Comparison of ENCODE assay signal across 17 cellular contexts in the genomic region with DNA sequence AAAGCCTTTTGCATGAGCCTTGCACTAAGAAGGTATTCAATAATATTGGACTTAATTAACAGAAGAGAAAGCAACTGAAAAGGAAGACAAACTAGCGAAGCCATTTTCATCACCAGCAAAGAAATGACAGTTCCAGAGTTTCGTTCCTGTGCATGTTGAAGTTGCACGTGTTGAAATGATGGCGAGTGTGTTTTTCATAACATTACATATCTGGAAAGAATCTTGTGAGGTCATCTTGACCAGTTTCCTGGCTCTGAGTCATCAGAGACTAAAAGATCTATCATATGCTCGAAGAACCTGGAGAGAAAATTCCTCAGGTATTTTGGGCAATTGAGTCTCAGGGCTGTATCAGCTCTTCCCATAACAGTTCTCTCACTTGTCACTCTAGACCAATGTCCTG.
DNase-seq lines count a peak whose midpoint lies in the region; ATAC-seq and TF ChIP-seq lines count a peak whose summit lies in the region.
"Had no signal": no experiment of that assay in that cellular context is flagged by ENCODE, and none has a peak within 500 bp of the region (broad histone marks: within the 10 kb centered on the region; RNA-seq: fewer than 3 reads in every experiment).

No MANE protein-coding gene starts in this region.

- DNase-seq in EL (peak; percentile 88), PC-9 (peak in 1 of 2 experiments; percentile 75), choroid plexus epithelial cell (ENCODE audit: low read depth) (peak; percentile 92), myocyte (ENCODE audit: low read depth) (peak; percentile 44), NCI-H2171 treated with DMSO at 0.1 percent for 48 hours (lab: John Stamatoyannopoulos, UW) (no peak)
- DNase-seq in effector memory CD4-positive, alpha-beta T cell, result no peak
- DNase-seq: activated CD4-positive, alpha-beta T cell treated with anti-CD3 and anti-CD28 coated beads, Interleukin-2, amount 50 U/mL, for 48 hours; activated effector memory CD4-positive, alpha-beta T cell treated with Interleukin-2 at 50 U/mL for 16 hours; left colon; naive B cell; NCI-H1092; NCI-H446; right lobe of liver; substantia nigra had no signal

- TF ChIP-seq CTCF in PC-9 (conservative IDR thresholded peaks at IDR 0.05), result no peak
- TF ChIP-seq CTCF in choroid plexus epithelial cell (conservative IDR thresholded peaks at IDR 0.05; ENCODE audit: low read depth, low read length), result no peak

- H3K36me3 ChIP-seq in PC-9 (ENCODE audit: low read depth), result no peaks in the 10 kb centered on the region
- H3K36me3 ChIP-seq in effector memory CD4-positive, alpha-beta T cell (ENCODE audit: control insufficient read depth, insufficient read depth, low read length), result no peaks in the 10 kb centered on the region
- H3K36me3 ChIP-seq: gastroesophageal sphincter, right lobe of liver had no signal

- H2AFZ ChIP-seq in PC-9, result no peak overlapping the region

- CTCF ChIA-PET in PC-9 (lab: Charles Lee), result interaction anchor here (0.6 kb wide), 1 partner anchor 510 kb away, joined by 3 read pairs; no protein-coding TSS in a partner anchor

- H3K27ac ChIP-seq in PC-9, result 0 out of 2 replicates have a peak overlapping the region, but pooled peaks have one; percentile 13
- no peak overlapping the region for H3K27ac ChIP-seq in effector memory CD4-positive, alpha-beta T cell (ENCODE audit: insufficient read depth, low read length, poor library complexity, severe bottlenecking)
- H3K27ac ChIP-seq: gastroesophageal sphincter, right lobe of liver had no signal

- H3K27me3 ChIP-seq in PC-9 (ENCODE audit: insufficient read depth, low read depth), result no peaks in the 10 kb centered on the region
- H3K27me3 ChIP-seq in effector memory CD4-positive, alpha-beta T cell (replicated peaks; ENCODE audit: control insufficient read depth, insufficient read depth, low read length, poor library complexity, severe bottlenecking), result peaks cover 4% of the 10 kb centered on the region
- H3K27me3 ChIP-seq: gastroesophageal sphincter, right lobe of liver had no signal

- intact Hi-C loops in PC-9 (cut with micrococcal nuclease; ENCODE audit: unreplicated experiment), result no loop called here

- H3K79me2 ChIP-seq in PC-9 (ENCODE audit: low read depth), result no peaks in the 10 kb centered on the region

- H3K9me3 ChIP-seq in PC-9 (ENCODE audit: insufficient read depth, low read depth), result no peaks in the 10 kb centered on the region
- no peaks in the 10 kb centered on the region for H3K9me3 ChIP-seq in effector memory CD4-positive, alpha-beta T cell (ENCODE audit: control insufficient read depth, low read length)
- H3K9me3 ChIP-seq: gastroesophageal sphincter, right lobe of liver had no signal

- peaks cover 13% of the 10 kb centered on the region; the same call in 1 of the 2 replicates for H3F3A ChIP-seq in PC-9 (ENCODE audit: insufficient read depth, low read depth)

- H3K4me1 ChIP-seq in PC-9 (replicated peaks; ENCODE audit: insufficient read depth), result peaks cover 43% of the 10 kb centered on the region
- H3K4me1 ChIP-seq in effector memory CD4-positive, alpha-beta T cell (ENCODE audit: control insufficient read depth, insufficient read depth, low read length, poor library complexity, severe bottlenecking), result no peaks in the 10 kb centered on the region

- POLR2A ChIA-PET in PC-9 (lab: Charles Lee; ENCODE audit: unreplicated experiment), result no interaction called here

- H3K4me3 ChIP-seq in PC-9 (no peak overlapping the region), choroid plexus epithelial cell (ENCODE audit: low read depth, low read length) (no peak overlapping the region)
- H3K4me3 ChIP-seq in effector memory CD4-positive, alpha-beta T cell (ENCODE audit: insufficient read depth, low read depth, low read length, poor library complexity, severe bottlenecking), result no peak overlapping the region
- H3K4me3 ChIP-seq: gastroesophageal sphincter, right lobe of liver had no signal

- no peak overlapping the region for H3K4me2 ChIP-seq in PC-9

- H3K9me2 ChIP-seq in PC-9 (ENCODE audit: insufficient read depth), result no peaks in the 10 kb centered on the region

- no peak for ATAC-seq in HG03521 (IDR thresholded peaks at IDR 0.05; ENCODE audit: unreplicated experiment)
- ATAC-seq in GM21825 (IDR thresholded peaks at IDR 0.05; ENCODE audit: unreplicated experiment), result no peak
- ATAC-seq: gastroesophageal sphincter, left colon, right lobe of liver had no signal

- no peaks in the 10 kb centered on the region for H4K20me1 ChIP-seq in PC-9 (ENCODE audit: insufficient read depth)

- BruUV-seq in PC-9 (replicated peaks; lab: Mats Ljungman, UMichigan), result no TSS peak

Comparison
In these comparisons a context has a peak if more than half of its experiments do, and no peak if none do; other contexts are left out.
1. DNase-seq: peak in EL (single experiment), choroid plexus epithelial cell (single experiment) and myocyte (single experiment); none in NCI-H2171 treated with DMSO at 0.1 percent for 48 hours (single experiment) and effector memory CD4-positive, alpha-beta T cell (0 of 3).